1 cellular context compared by ENCODE assay signal in the genomic region with DNA sequence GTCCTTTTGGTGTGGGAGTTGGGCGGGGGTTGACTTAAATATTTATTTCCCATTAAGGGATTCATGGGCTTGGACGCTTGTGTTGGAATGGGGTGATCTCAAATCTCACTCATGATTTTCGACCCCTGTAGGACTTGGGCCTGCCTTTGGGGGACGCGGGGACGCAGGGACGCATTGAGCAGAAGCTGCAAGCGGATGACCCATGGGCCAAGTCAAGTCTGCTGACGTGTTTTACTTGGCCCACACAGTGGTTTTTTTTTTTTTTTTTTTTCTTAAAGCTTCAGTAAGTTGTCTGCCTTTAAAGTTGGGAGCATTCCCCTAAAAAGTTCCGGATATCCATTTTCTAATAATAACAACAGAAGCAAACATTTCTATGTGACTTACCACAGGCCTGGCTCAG.
TF ChIP-seq lines count a peak whose summit lies in the region.

No MANE protein-coding gene starts in this region.

TF ChIP-seq in GM23338, 12 proteins besides CTCF, POLR2A, EP300 and RAD21 (continued from another document):
- TF ChIP-seq, protein P1, sequence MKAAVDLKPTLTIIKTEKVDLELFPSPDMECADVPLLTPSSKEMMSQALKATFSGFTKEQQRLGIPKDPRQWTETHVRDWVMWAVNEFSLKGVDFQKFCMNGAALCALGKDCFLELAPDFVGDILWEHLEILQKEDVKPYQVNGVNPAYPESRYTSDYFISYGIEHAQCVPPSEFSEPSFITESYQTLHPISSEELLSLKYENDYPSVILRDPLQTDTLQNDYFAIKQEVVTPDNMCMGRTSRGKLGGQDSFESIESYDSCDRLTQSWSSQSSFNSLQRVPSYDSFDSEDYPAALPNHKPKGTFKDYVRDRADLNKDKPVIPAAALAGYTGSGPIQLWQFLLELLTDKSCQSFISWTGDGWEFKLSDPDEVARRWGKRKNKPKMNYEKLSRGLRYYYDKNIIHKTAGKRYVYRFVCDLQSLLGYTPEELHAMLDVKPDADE (IDR thresholded peaks at IDR 0.05), result no peak
- TF ChIP-seq NANOG (IDR thresholded peaks at IDR 0.05; ENCODE audit: borderline replicate concordance) (no peak), ZNF114 (CRISPR knock-in tag; IDR thresholded peaks at IDR 0.05) (no peak), EZH2phosphoT487 (IDR thresholded peaks at IDR 0.05; ENCODE audit: unreplicated experiment) (no peak), STAT1 (IDR thresholded peaks at IDR 0.05; ENCODE audit: unreplicated experiment) (no peak), ZNF331 (CRISPR knock-in tag; IDR thresholded peaks at IDR 0.05; ENCODE audit: low read depth) (no peak)
- TF ChIP-seq, protein P2, sequence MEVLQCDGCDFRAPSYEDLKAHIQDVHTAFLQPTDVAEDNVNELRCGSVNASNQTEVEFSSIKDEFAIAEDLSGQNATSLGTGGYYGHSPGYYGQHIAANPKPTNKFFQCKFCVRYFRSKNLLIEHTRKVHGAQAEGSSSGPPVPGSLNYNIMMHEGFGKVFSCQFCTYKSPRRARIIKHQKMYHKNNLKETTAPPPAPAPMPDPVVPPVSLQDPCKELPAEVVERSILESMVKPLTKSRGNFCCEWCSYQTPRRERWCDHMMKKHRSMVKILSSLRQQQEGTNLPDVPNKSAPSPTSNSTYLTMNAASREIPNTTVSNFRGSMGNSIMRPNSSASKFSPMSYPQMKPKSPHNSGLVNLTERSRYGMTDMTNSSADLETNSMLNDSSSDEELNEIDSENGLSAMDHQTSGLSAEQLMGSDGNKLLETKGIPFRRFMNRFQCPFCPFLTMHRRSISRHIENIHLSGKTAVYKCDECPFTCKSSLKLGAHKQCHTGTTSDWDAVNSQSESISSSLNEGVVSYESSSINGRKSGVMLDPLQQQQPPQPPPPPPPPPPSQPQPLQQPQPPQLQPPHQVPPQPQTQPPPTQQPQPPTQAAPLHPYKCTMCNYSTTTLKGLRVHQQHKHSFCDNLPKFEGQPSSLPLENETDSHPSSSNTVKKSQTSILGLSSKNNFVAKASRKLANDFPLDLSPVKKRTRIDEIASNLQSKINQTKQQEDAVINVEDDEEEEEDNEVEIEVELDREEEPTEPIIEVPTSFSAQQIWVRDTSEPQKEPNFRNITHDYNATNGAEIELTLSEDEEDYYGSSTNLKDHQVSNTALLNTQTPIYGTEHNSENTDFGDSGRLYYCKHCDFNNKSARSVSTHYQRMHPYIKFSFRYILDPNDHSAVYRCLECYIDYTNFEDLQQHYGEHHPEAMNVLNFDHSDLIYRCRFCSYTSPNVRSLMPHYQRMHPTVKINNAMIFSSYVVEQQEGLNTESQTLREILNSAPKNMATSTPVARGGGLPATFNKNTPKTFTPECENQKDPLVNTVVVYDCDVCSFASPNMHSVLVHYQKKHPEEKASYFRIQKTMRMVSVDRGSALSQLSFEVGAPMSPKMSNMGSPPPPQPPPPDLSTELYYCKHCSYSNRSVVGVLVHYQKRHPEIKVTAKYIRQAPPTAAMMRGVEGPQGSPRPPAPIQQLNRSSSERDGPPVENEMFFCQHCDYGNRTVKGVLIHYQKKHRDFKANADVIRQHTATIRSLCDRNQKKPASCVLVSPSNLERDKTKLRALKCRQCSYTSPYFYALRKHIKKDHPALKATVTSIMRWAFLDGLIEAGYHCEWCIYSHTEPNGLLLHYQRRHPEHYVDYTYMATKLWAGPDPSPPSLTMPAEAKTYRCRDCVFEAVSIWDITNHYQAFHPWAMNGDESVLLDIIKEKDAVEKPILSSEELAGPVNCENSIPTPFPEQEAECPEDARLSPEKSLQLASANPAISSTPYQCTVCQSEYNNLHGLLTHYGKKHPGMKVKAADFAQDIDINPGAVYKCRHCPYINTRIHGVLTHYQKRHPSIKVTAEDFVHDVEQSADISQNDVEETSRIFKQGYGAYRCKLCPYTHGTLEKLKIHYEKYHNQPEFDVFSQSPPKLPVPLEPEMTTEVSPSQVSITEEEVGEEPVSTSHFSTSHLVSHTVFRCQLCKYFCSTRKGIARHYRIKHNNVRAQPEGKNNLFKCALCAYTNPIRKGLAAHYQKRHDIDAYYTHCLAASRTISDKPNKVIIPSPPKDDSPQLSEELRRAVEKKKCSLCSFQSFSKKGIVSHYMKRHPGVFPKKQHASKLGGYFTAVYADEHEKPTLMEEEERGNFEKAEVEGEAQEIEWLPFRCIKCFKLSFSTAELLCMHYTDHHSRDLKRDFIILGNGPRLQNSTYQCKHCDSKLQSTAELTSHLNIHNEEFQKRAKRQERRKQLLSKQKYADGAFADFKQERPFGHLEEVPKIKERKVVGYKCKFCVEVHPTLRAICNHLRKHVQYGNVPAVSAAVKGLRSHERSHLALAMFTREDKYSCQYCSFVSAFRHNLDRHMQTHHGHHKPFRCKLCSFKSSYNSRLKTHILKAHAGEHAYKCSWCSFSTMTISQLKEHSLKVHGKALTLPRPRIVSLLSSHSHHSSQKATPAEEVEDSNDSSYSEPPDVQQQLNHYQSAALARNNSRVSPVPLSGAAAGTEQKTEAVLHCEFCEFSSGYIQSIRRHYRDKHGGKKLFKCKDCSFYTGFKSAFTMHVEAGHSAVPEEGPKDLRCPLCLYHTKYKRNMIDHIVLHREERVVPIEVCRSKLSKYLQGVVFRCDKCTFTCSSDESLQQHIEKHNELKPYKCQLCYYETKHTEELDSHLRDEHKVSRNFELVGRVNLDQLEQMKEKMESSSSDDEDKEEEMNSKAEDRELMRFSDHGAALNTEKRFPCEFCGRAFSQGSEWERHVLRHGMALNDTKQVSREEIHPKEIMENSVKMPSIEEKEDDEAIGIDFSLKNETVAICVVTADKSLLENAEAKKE (CRISPR knock-in tag; IDR thresholded peaks at IDR 0.05), result no peak
